Comparison of ENCODE assay signal across 14 cellular contexts in the genomic region with DNA sequence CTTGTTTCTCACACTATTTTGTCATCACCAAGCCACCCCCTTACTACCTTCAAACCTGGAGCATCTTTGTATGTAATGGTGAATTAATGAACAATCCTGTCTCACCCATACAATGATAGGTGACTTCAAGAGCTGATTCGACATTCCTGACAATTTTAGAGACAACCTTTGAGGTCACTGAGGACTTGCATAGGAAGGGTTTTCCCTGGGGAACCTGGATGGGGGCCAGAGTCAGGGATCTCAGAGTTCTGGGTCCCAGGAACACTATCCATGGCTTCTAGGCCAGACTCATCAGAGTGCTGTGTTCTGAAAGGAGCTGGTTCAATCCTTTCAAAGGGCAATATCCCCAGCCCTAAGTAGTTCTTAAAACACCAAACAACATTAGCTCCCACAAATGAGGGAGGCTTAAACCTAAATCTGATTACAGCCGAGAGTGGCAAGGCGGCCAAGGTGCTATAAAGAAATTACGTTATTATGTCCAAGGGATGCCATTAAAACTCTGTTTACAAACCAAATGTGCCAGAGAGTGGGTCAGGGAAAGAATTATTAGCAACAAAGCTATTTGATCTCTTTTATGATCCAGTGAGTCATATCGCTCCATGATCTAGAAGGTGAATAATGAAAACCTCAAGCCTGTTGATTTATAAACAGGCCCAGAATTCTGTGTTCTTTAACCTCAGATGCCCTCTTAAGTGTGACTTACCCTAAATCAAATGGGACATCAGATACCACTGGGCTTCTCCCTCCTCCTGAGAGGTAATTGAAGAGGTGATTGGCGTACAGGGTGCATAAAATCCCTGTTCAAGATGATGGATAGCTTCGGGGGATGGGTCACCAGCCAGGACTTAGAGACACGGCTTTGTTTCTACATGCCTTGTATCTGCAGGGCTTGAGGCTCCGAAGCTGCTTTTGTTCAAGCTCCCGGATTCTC.
A peak's percentile ranks its signal among the peaks of the same experiment; 100 is the strongest.
DNase-seq lines count a peak whose midpoint lies in the region; ATAC-seq, FAIRE-seq and TF ChIP-seq lines count a peak whose summit lies in the region.
"Had no signal": no experiment of that assay in that cellular context is flagged by ENCODE, and none has a peak within 500 bp of the region (broad histone marks: within the 10 kb centered on the region; RNA-seq: fewer than 3 reads in every experiment).

No MANE protein-coding gene starts in this region.

- 0 out of 2 replicates have a peak overlapping the region, but pooled peaks have one; percentile 29 for H3K4me2 ChIP-seq in SK-N-SH
- H3K4me2 ChIP-seq in keratinocyte (ENCODE audit: control insufficient read depth, extremely low read depth, insufficient read depth, low read depth, low read length) = peak overlapping the region; percentile 58

- H3F3A ChIP-seq in SK-N-SH (replicated peaks; ENCODE audit: insufficient read depth) = no peaks in the 10 kb centered on the region

- H3K4me1 ChIP-seq in SK-N-SH (ENCODE audit: control insufficient read depth in 1 of 2, insufficient read depth in 2 of 2, low read depth in 1 of 2, low read length in 1 of 2) = peaks cover 0 to 4% of the 10 kb centered on the region in 2 experiments; a peak in 1 of 4 replicates
- peaks cover 11% of the 10 kb centered on the region for H3K4me1 ChIP-seq in keratinocyte (ENCODE audit: control insufficient read depth, extremely low read depth, insufficient read depth, low read length)
- H3K4me1 ChIP-seq in vagina = peaks cover 6% of the 10 kb centered on the region
- H3K4me1 ChIP-seq: SJCRH30 had no signal

- CTCF ChIA-PET in SK-N-SH (lab: Yijun Ruan, JAX) = interaction anchor here (0.6 kb wide), 1 partner anchor 9 kb away, joined by 3 read pairs; no protein-coding TSS in a partner anchor

- no peaks in the 10 kb centered on the region for H3K36me3 Mint-ChIP-seq in natural killer cell

- no peak overlapping the region for H3K4me3 Mint-ChIP-seq in natural killer cell
- H3K4me3 Mint-ChIP-seq: central memory CD8-positive, alpha-beta T cell had no signal

- no peak for TF ChIP-seq POLR2A in vagina (IDR thresholded peaks at IDR 0.05)

- DNase-seq in NCI-H1105 treated with DMSO at 0.1 percent for 48 hours (lab: John Stamatoyannopoulos, UW) (peak; percentile 22), NCI-H1105 (lab: John Stamatoyannopoulos, UW) (no peak), SK-N-SH (no peak), keratinocyte (ENCODE audit: low read depth, low spot score) (no peak), vagina (ENCODE audit: extremely low spot score in 2 of 2) (no peak), cortex of kidney (lab: John Stamatoyannopoulos, UW) (no peak), natural killer cell (no peak)
- DNase-seq: activated CD4-positive, alpha-beta T cell treated with anti-CD3 and anti-CD28 coated beads for 1 hour; NCI-H345; SJCRH30 had no signal

- H3K9ac ChIP-seq in SK-N-SH (no peak overlapping the region), keratinocyte (ENCODE audit: control insufficient read depth, extremely low read depth, insufficient read depth, low read length) (no peak overlapping the region)

- no peaks in the 10 kb centered on the region for H3K79me2 ChIP-seq in SK-N-SH (ENCODE audit: insufficient read depth)
- no peaks in the 10 kb centered on the region for H3K79me2 ChIP-seq in keratinocyte (ENCODE audit: control insufficient read depth, insufficient read depth, low read length)

- no peaks in the 10 kb centered on the region for H3K9me1 ChIP-seq in keratinocyte (ENCODE audit: control insufficient read depth, extremely low read depth, insufficient read depth, low read length)

- H3K9me2 ChIP-seq in SK-N-SH = no peaks in the 10 kb centered on the region

- H3K9me3 ChIP-seq in SK-N-SH (no peaks in the 10 kb centered on the region), keratinocyte (ENCODE audit: control insufficient read depth, low read depth, low read length) (no peaks in the 10 kb centered on the region), vagina (no peaks in the 10 kb centered on the region)
- H3K9me3 ChIP-seq: SJCRH30 had no signal

- H2AFZ ChIP-seq in SK-N-SH (ENCODE audit: low read depth) = peak overlapping the region; percentile 31; the same call in 1 of the 2 replicates
- peak overlapping the region; percentile 33 for H2AFZ ChIP-seq in keratinocyte (ENCODE audit: control insufficient read depth, low read length)

- peak; percentile 17 for FAIRE-seq in keratinocyte (lab: Jason Lieb, UNC)
- FAIRE-seq: G401.6 had no signal

- H3K36me3 ChIP-seq in SK-N-SH (replicated peaks in 1 of 2; ENCODE audit: control insufficient read depth in 1 of 2, insufficient read depth in 2 of 2, low read length in 1 of 2) (no peaks in the 10 kb centered on the region), keratinocyte (ENCODE audit: control insufficient read depth in 2 of 2, extremely low read depth in 1 of 2, insufficient read depth in 2 of 2, low read length in 2 of 2) (no peaks in the 10 kb centered on the region), vagina (no peaks in the 10 kb centered on the region)
- H3K36me3 ChIP-seq: SJCRH30 had no signal

- TF ChIP-seq CTCF in SK-N-SH (IDR thresholded peaks at IDR 0.05) (no peak), keratinocyte (optimal IDR thresholded peaks at IDR 0.05 in 1 of 3, IDR thresholded peaks at IDR 0.05 in 1 of 3, conservative IDR thresholded peaks at IDR 0.05 in 1 of 3; ENCODE audit: extremely low read depth in 1 of 3, insufficient read depth in 2 of 3, low read length in 3 of 3) (no peak), vagina (IDR thresholded peaks at IDR 0.05) (no peak), natural killer cell (IDR thresholded peaks at IDR 0.05) (no peak)

- no peaks in the 10 kb centered on the region for H3K4me1 Mint-ChIP-seq in natural killer cell
- H3K4me1 Mint-ChIP-seq: central memory CD8-positive, alpha-beta T cell had no signal

- H3K27me3 ChIP-seq in SK-N-SH (ENCODE audit: insufficient read depth) (no peaks in the 10 kb centered on the region), keratinocyte (ENCODE audit: control insufficient read depth, extremely low read depth, insufficient read depth, low read length) (no peaks in the 10 kb centered on the region), vagina (no peaks in the 10 kb centered on the region)
- H3K27me3 ChIP-seq: SJCRH30 had no signal

- no peak for TF ChIP-seq RAD21 in SK-N-SH (IDR thresholded peaks at IDR 0.05; ENCODE audit: low read length)

- 61% methylated on average over 10 of the region's 10 CpGs for WGBS in SK-N-SH (ENCODE audit: low lambda C conversion rate)

- ATAC-seq in GM21529 (IDR thresholded peaks at IDR 0.05; ENCODE audit: unreplicated experiment) = no peak
- no peak for ATAC-seq in natural killer cell

- H3K27me3 Mint-ChIP-seq in natural killer cell (ENCODE audit: low read depth in 2 of 2) = no peaks in the 10 kb centered on the region
- H3K27me3 Mint-ChIP-seq: central memory CD8-positive, alpha-beta T cell had no signal

- H3K4me3 ChIP-seq in SK-N-SH (ENCODE audit: low read depth in 2 of 2, low read length in 1 of 2) = no peak overlapping the region
- peak overlapping the region in 1 of 3 experiments; percentile 7 for H3K4me3 ChIP-seq in keratinocyte (ENCODE audit: control insufficient read depth in 2 of 3, extremely low read depth in 1 of 3, insufficient read depth in 2 of 3, low read depth in 1 of 3, low read length in 3 of 3)
- no peak overlapping the region for H3K4me3 ChIP-seq in vagina
- H3K4me3 ChIP-seq: SJCRH30 had no signal

- dilution Hi-C loops in keratinocyte (cut with MboI; ENCODE audit: extremely low pct_ligation_motif_present, low sequenced_read_pairs) = no loop called here

- H3K27ac Mint-ChIP-seq in natural killer cell = no peak overlapping the region

- POLR2A ChIA-PET in SK-N-SH (lab: Yijun Ruan, JAX) = no interaction called here

- peak in 1 of 2 experiments; percentile 80; a peak in 2 of 4 replicates for TF ChIP-seq EP300 in SK-N-SH (IDR thresholded peaks at IDR 0.05; ENCODE audit: borderline replicate concordance in 1 of 2, low read depth in 1 of 2, low read length in 1 of 2)

- intact Hi-C loops in vagina (cut with DNase I) (no loop called here), natural killer cell (cut with micrococcal nuclease) (no loop called here)

- H3K27ac ChIP-seq in SK-N-SH (ENCODE audit: low read depth in 2 of 2, low read length in 1 of 2) = no peak overlapping the region
- H3K27ac ChIP-seq in keratinocyte (ENCODE audit: control insufficient read depth, insufficient read depth, low read length) = no peak overlapping the region
- peak overlapping the region; percentile 42 for H3K27ac ChIP-seq in vagina
- H3K27ac ChIP-seq: 22Rv1, SJCRH30 had no signal

- no peaks in the 10 kb centered on the region for H4K20me1 ChIP-seq in SK-N-SH (ENCODE audit: insufficient read depth)
- no peaks in the 10 kb centered on the region for H4K20me1 ChIP-seq in keratinocyte (ENCODE audit: control insufficient read depth, extremely low read depth, insufficient read depth, low read length)

- peaks cover 3 to 13% of the 10 kb centered on the region in 2 donors for H3K9me3 Mint-ChIP-seq in natural killer cell

TF ChIP-seq in SK-N-SH, 30 proteins besides CTCF, POLR2A, EP300 and RAD21 (continues in another document):
- no peak for TF ChIP-seq RCOR1 (IDR thresholded peaks at IDR 0.05; ENCODE audit: low read length)
- peak; percentile 88 for TF ChIP-seq JUND (IDR thresholded peaks at IDR 0.05)
- peak; percentile 78 for TF ChIP-seq FOSL2 (IDR thresholded peaks at IDR 0.05; ENCODE audit: borderline replicate concordance, low read depth)
- TF ChIP-seq FOXM1 (IDR thresholded peaks at IDR 0.05; ENCODE audit: low read depth) = no peak
- no peak for TF ChIP-seq CHD2 (IDR thresholded peaks at IDR 0.05; ENCODE audit: low read length, partially characterized antibody)
- peak; percentile 87 for TF ChIP-seq TCF12 (IDR thresholded peaks at IDR 0.05)
- TF ChIP-seq TEAD4 (IDR thresholded peaks at IDR 0.05; ENCODE audit: borderline replicate concordance, insufficient read depth) = 0 out of 2 replicates have a peak, but pooled peaks have one; percentile 49
- TF ChIP-seq FOXJ3 (CRISPR knock-in tag; IDR thresholded peaks at IDR 0.05) = no peak
